ENCODE assay signal across 1 cellular context in the genomic region with DNA sequence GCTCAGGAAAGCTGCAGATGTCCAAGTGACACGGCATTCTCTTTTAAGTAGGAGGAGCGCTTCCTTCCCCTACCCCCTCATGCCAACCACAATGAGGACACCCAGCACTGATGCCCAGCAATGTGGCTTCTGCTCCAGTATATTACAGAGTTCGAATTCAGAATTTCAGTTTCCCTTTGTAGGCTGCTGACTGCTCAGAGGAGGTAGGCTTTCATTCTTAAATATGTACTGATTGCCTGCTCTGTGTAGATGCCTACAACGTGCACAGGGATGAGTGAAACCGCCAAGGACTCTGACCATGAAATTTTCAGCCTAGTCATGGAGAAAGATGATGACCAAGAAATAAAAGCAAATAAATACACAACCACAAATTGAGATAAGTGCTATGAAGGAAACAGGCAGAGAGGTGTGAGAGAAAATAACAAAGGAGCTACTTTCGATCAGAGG.
TF ChIP-seq lines count a peak whose summit lies in the region.

No MANE protein-coding gene starts in this region.

TF ChIP-seq in SK-N-SH treated with all-trans-retinoic acid at 6 μM for 48 hours, 23 proteins besides CTCF, POLR2A, EP300 and RAD21 (continued from another document):
- TF ChIP-seq, protein P1, sequence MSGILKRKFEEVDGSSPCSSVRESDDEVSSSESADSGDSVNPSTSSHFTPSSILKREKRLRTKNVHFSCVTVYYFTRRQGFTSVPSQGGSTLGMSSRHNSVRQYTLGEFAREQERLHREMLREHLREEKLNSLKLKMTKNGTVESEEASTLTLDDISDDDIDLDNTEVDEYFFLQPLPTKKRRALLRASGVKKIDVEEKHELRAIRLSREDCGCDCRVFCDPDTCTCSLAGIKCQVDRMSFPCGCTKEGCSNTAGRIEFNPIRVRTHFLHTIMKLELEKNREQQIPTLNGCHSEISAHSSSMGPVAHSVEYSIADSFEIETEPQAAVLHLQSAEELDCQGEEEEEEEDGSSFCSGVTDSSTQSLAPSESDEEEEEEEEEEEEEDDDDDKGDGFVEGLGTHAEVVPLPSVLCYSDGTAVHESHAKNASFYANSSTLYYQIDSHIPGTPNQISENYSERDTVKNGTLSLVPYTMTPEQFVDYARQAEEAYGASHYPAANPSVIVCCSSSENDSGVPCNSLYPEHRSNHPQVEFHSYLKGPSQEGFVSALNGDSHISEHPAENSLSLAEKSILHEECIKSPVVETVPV (CRISPR knock-in tag; IDR thresholded peaks at IDR 0.05) = no peak
- TF ChIP-seq BACH2 (CRISPR knock-in tag; IDR thresholded peaks at IDR 0.05; ENCODE audit: borderline replicate concordance) (no peak), TOX (CRISPR knock-in tag; IDR thresholded peaks at IDR 0.05; ENCODE audit: borderline replicate concordance) (no peak), GLIS3 (CRISPR knock-in tag; IDR thresholded peaks at IDR 0.05) (no peak), PPARA (CRISPR knock-in tag; IDR thresholded peaks at IDR 0.05; ENCODE audit: borderline replicate concordance) (no peak), TCF4 (CRISPR knock-in tag; IDR thresholded peaks at IDR 0.05; ENCODE audit: borderline replicate concordance) (no peak), ZNF70 (CRISPR knock-in tag; IDR thresholded peaks at IDR 0.05) (no peak), ISL1 (CRISPR knock-in tag; IDR thresholded peaks at IDR 0.05) (no peak), SNAI2 (CRISPR knock-in tag; IDR thresholded peaks at IDR 0.05) (no peak), OSR1 (CRISPR knock-in tag; IDR thresholded peaks at IDR 0.05) (no peak), ARNTL (CRISPR knock-in tag; IDR thresholded peaks at IDR 0.05; ENCODE audit: borderline replicate concordance, low read depth) (no peak), CSDC2 (CRISPR knock-in tag; IDR thresholded peaks at IDR 0.05) (no peak), ZNF8 (CRISPR knock-in tag; IDR thresholded peaks at IDR 0.05) (no peak), ZNF565 (CRISPR knock-in tag; conservative IDR thresholded peaks at IDR 0.05; ENCODE audit: low read depth) (no peak)
- TF ChIP-seq, protein P2, sequence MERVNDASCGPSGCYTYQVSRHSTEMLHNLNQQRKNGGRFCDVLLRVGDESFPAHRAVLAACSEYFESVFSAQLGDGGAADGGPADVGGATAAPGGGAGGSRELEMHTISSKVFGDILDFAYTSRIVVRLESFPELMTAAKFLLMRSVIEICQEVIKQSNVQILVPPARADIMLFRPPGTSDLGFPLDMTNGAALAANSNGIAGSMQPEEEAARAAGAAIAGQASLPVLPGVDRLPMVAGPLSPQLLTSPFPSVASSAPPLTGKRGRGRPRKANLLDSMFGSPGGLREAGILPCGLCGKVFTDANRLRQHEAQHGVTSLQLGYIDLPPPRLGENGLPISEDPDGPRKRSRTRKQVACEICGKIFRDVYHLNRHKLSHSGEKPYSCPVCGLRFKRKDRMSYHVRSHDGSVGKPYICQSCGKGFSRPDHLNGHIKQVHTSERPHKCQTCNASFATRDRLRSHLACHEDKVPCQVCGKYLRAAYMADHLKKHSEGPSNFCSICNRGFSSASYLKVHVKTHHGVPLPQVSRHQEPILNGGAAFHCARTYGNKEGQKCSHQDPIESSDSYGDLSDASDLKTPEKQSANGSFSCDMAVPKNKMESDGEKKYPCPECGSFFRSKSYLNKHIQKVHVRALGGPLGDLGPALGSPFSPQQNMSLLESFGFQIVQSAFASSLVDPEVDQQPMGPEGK (CRISPR knock-in tag; IDR thresholded peaks at IDR 0.05; ENCODE audit: borderline replicate concordance) = no peak
